In genomic region chr6:67292169-67292568, GRCh38 we compare ENCODE assay signal across 9 cellular contexts.
"Had no signal": no experiment of that assay in that cellular context is flagged by ENCODE, and none has a peak within 500 bp of the region (broad histone marks: within the 10 kb centered on the region; RNA-seq: fewer than 3 reads in every experiment).

No MANE protein-coding gene starts in this region.

- H3K27me3 Mint-ChIP-seq: IgD-negative memory B cell had no signal

- H3K36me3 ChIP-seq: HAP-1 had no signal

- H3K36me3 Mint-ChIP-seq: IgD-negative memory B cell had no signal

- H3K9ac ChIP-seq: GM23248 had no signal

- H3K4me1 ChIP-seq: HAP-1 had no signal

- H3K27ac ChIP-seq: GM23248, HL-60 had no signal

- H3K4me3 Mint-ChIP-seq: HFFc6, IgD-negative memory B cell had no signal

- ATAC-seq: HCT116, HepG2 had no signal

- H3K4me1 Mint-ChIP-seq: IgD-negative memory B cell had no signal

- H3K9me3 ChIP-seq: HAP-1 had no signal

- H2AFZ ChIP-seq: GM23248 had no signal

- H3K4me3 ChIP-seq: GM23248, HAP-1 had no signal

- H3K27ac Mint-ChIP-seq: HFFc6, IgD-negative memory B cell had no signal

- FAIRE-seq: HepG2 had no signal

- DNase-seq: GM23248, H7, HFFc6, KBM-7 had no signal
